8 cellular contexts compared by ENCODE assay signal in the genomic region with DNA sequence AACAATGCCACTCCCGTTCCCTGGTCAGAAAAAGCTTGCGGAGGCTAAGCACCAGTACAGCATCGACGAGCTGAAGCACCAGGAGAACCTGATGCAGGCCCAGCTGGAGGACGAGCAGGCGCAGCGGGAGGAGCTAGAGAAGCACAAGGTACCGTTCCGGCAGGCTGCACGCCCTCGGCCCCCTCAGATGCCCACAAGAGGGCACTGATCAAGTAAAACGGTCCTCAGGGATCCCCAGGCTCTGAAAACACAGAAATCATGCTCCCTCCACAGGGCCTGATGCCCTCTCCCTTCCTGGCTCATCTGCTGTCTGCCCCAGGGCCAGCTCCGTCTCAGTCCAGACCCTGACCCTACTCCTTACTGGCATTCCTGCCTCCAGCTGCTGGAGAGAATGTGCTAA. TPM values are rescaled to one million over a fixed set of nuclear protein-coding genes. Genes with fewer than 3 reads are reported as not detected.
DNase-seq lines count a peak whose midpoint lies in the region; ATAC-seq, FAIRE-seq and TF ChIP-seq lines count a peak whose summit lies in the region.

No MANE protein-coding gene starts in this region.

- TF ChIP-seq RAD21 in HepG2 (CRISPR knock-in tag; IDR thresholded peaks at IDR 0.05) = peak; percentile 66

- CTCF ChIA-PET in HepG2 (lab: Yijun Ruan, JAX; ENCODE audit: low intra/inter-chr PET ratio, low total read pairs) = interaction anchor here (0.7 to 1.4 kb wide), 2 partner anchors 40 to 103 kb away, joined by 6 to 14 read pairs; no protein-coding TSS in a partner anchor

- peak overlapping the region; percentile 52 for H3K4me2 ChIP-seq in BLaER1
- H3K4me2 ChIP-seq in Karpas-422 (ENCODE audit: low read depth, low read length, poor library complexity, severe bottlenecking) = peak overlapping the region; percentile 28
- peak overlapping the region; percentile 60 for H3K4me2 ChIP-seq in HepG2 (ENCODE audit: low read depth, low read length)

- no peaks in the 10 kb centered on the region for H3K9me3 ChIP-seq in BLaER1
- no peaks in the 10 kb centered on the region for H3K9me3 ChIP-seq in Karpas-422 (ENCODE audit: low read length)
- H3K9me3 ChIP-seq in HepG2 (ENCODE audit: low read length) = no peaks in the 10 kb centered on the region
- no peaks in the 10 kb centered on the region for H3K9me3 ChIP-seq in small intestine (ENCODE audit: control insufficient read depth, low read depth)

- no peaks in the 10 kb centered on the region for H3K9me3 Mint-ChIP-seq in activated naive CD8-positive, alpha-beta T cell treated with anti-CD3 and anti-CD28 coated beads, Interleukin-2, amount 50 U/mL, for 24 hours

- no peak overlapping the region for H3K4me3 Mint-ChIP-seq in activated naive CD8-positive, alpha-beta T cell treated with anti-CD3 and anti-CD28 coated beads, Interleukin-2, amount 50 U/mL, for 24 hours

- H3K4me3 ChIP-seq in BLaER1 (no peak overlapping the region), Karpas-422 (ENCODE audit: low read length) (no peak overlapping the region), HepG2 (replicated peaks in 1 of 3; ENCODE audit: insufficient read depth in 1 of 3, low read depth in 2 of 3, low read length in 3 of 3) (peak overlapping the region in 1 of 3 experiments; percentile 18; a peak in 1 of 6 replicates), small intestine (ENCODE audit: low read depth in 1 of 2, low read length in 2 of 2) (no peak overlapping the region)

- no peak overlapping the region for H3K27ac Mint-ChIP-seq in activated naive CD8-positive, alpha-beta T cell treated with anti-CD3 and anti-CD28 coated beads, Interleukin-2, amount 50 U/mL, for 24 hours

- TF ChIP-seq CTCF in HepG2 (CRISPR knock-in tag; IDR thresholded peaks at IDR 0.05) = peak; percentile 81

- H3K9ac ChIP-seq in BLaER1 (no peak overlapping the region), Karpas-422 (ENCODE audit: low read length) (peak overlapping the region; percentile 25), HepG2 (ENCODE audit: insufficient read depth, low read depth, low read length) (no peak overlapping the region)

- FAIRE-seq in HepG2 (lab: Jason Lieb, UNC) (peak; percentile 74), RCC 7860 (lab: Jason Lieb, UNC) (no peak), small intestine (lab: Jason Lieb, UNC) (no peak)

- H4K20me1 ChIP-seq in BLaER1 (no peaks in the 10 kb centered on the region), Karpas-422 (ENCODE audit: insufficient read depth, low read depth, low read length) (no peaks in the 10 kb centered on the region), HepG2 (ENCODE audit: insufficient read depth, low read length) (no peaks in the 10 kb centered on the region)

- peak; percentile 40 for ATAC-seq in activated naive CD8-positive, alpha-beta T cell treated with anti-CD3 and anti-CD28 coated beads, Interleukin-2, amount 50 U/mL, for 24 hours
- ATAC-seq in HepG2 (peak; percentile 89), GM19023 (IDR thresholded peaks at IDR 0.05; ENCODE audit: unreplicated experiment) (no peak), GM18909 (IDR thresholded peaks at IDR 0.05; ENCODE audit: poor library complexity, unreplicated experiment) (no peak)

- H3K27me3 Mint-ChIP-seq in activated naive CD8-positive, alpha-beta T cell treated with anti-CD3 and anti-CD28 coated beads, Interleukin-2, amount 50 U/mL, for 24 hours = no peaks in the 10 kb centered on the region

- no peaks in the 10 kb centered on the region for H3K79me2 ChIP-seq in Karpas-422 (ENCODE audit: low read length)
- H3K79me2 ChIP-seq in HepG2 (ENCODE audit: insufficient read depth, low read length) = no peaks in the 10 kb centered on the region

- DNase-seq in Karpas-422 = peak; percentile 87
- peak; percentile 20 for DNase-seq in activated naive CD8-positive, alpha-beta T cell treated with anti-CD3 and anti-CD28 coated beads, Interleukin-2, amount 50 U/mL, for 24 hours
- peak; percentile 56 for DNase-seq in HepG2 (ENCODE audit: low spot score)
- DNase-seq in RCC 7860 (ENCODE audit: low spot score) = no peak
- no peak for DNase-seq in small intestine

- no TSS peak for BruUV-seq in HepG2 (replicated peaks; lab: Mats Ljungman, UMichigan)

- TF ChIP-seq EP300 in HepG2 (IDR thresholded peaks at IDR 0.05; ENCODE audit: low read depth in 2 of 2, low read length in 2 of 2) (no peak), HepG2 (CRISPR knock-in tag; IDR thresholded peaks at IDR 0.05; ENCODE audit: borderline replicate concordance) (no peak)

- in situ Hi-C loops in HepG2 (cut with HindIII; ENCODE audit: extremely low pct_ligation_motif_present, low pct_unique_long_range_greater_than_20kb) = loop anchor here (5.0 kb wide), 1 partner anchor 33 kb away; no protein-coding TSS in a partner anchor

- intact Hi-C loops in HepG2 (cut with micrococcal nuclease; ENCODE audit: unreplicated experiment) = loop anchor here (1.0 kb wide), 1 partner anchor 39 kb away; no protein-coding TSS in a partner anchor

- POLR2A ChIA-PET in HepG2 (lab: Yijun Ruan, JAX) = interaction anchor here (2.3 kb wide), 1 partner anchor 22 kb away, joined by 8 read pairs; a partner anchor contains a TSS

- 7% methylated on average over 5 of the region's 13 CpGs for WGBS in HepG2 (ENCODE audit: low lambda C conversion rate)
- 59 to 68% (median 65%) methylated on average over 13 of the region's 13 CpGs for WGBS in small intestine, 3 donors

- no peaks in the 10 kb centered on the region for H3K27me3 ChIP-seq in BLaER1
- no peaks in the 10 kb centered on the region for H3K27me3 ChIP-seq in Karpas-422 (ENCODE audit: low read length)
- H3K27me3 ChIP-seq in HepG2 (ENCODE audit: control insufficient read depth in 1 of 2, insufficient read depth in 2 of 2, low read length in 2 of 2) = peaks cover 0 to 24% of the 10 kb centered on the region in 2 experiments; a peak in 3 of 5 replicates
- no peaks in the 10 kb centered on the region for H3K27me3 ChIP-seq in small intestine (ENCODE audit: control insufficient read depth in 2 of 2, insufficient read depth in 2 of 2, low read length in 2 of 2)

- H3K27ac ChIP-seq in BLaER1 (0 out of 2 replicates have a peak overlapping the region, but pooled peaks have one; percentile 15), Karpas-422 (ENCODE audit: low read length) (no peak overlapping the region), HepG2 (ENCODE audit: extremely low read length, insufficient read depth, low read length) (no peak overlapping the region), small intestine (ENCODE audit: low read depth in 1 of 2, low read length in 1 of 2) (no peak overlapping the region)

- no peak for TF ChIP-seq POLR2A in HepG2 (IDR thresholded peaks at IDR 0.05; ENCODE audit: insufficient read depth in 1 of 2, low read depth in 2 of 2, low read length in 2 of 2)

- no peaks in the 10 kb centered on the region for H3K36me3 Mint-ChIP-seq in activated naive CD8-positive, alpha-beta T cell treated with anti-CD3 and anti-CD28 coated beads, Interleukin-2, amount 50 U/mL, for 24 hours (ENCODE audit: low read depth)

- H2AFZ ChIP-seq in Karpas-422 (ENCODE audit: low read length) (no peak overlapping the region), HepG2 (ENCODE audit: low read length) (no peak overlapping the region)

- H3K4me1 ChIP-seq in BLaER1 = peaks cover 16% of the 10 kb centered on the region
- peaks cover 15% of the 10 kb centered on the region for H3K4me1 ChIP-seq in Karpas-422 (ENCODE audit: low read length)
- peaks cover 27% of the 10 kb centered on the region for H3K4me1 ChIP-seq in HepG2 (ENCODE audit: insufficient read depth, low read length)
- no peaks in the 10 kb centered on the region for H3K4me1 ChIP-seq in small intestine (ENCODE audit: control insufficient read depth in 2 of 2, insufficient read depth in 1 of 2, low read depth in 1 of 2, low read length in 1 of 2)

- no peaks in the 10 kb centered on the region for H3K4me1 Mint-ChIP-seq in activated naive CD8-positive, alpha-beta T cell treated with anti-CD3 and anti-CD28 coated beads, Interleukin-2, amount 50 U/mL, for 24 hours

- no peaks in the 10 kb centered on the region for H3K9me2 ChIP-seq in Karpas-422 (replicated peaks; ENCODE audit: insufficient read depth, low read length)

- no peaks in the 10 kb centered on the region for H3K36me3 ChIP-seq in BLaER1
- H3K36me3 ChIP-seq in Karpas-422 (ENCODE audit: insufficient read depth, low read length) = no peaks in the 10 kb centered on the region
- H3K36me3 ChIP-seq in HepG2 (replicated peaks in 1 of 2; ENCODE audit: control insufficient read depth in 1 of 2, insufficient read depth in 2 of 2, low read length in 2 of 2) = no peaks in the 10 kb centered on the region
- H3K36me3 ChIP-seq in small intestine (ENCODE audit: control insufficient read depth in 2 of 2, insufficient read depth in 2 of 2, low read length in 2 of 2) = no peaks in the 10 kb centered on the region

RNA-seq across cellular contexts. Expression of a gene that starts 21.6 kb away (rescaled TPM):
- total RNA-seq in Karpas-422 (2014; rRNA removed; shearing (Covaris generic); ENCODE audit: low replicate concordance) = 4.5 TPM in 1 of 2 replicates, not detected in the other
- 0.53 and 0.73 TPM in 2 replicates for total RNA-seq in HepG2 (2016; rRNA removed; fragmentation: Illumina TruSeq; extraction: Trizol)
- total RNA-seq in HepG2 (2016; cell fraction: cytosol; rRNA removed; fragmentation: Illumina TruSeq; extraction: Trizol; ENCODE audit: low read depth) = under 0.01 and 0.35 TPM in 2 replicates
- total RNA-seq in HepG2 (2016; cell fraction: insoluble cytoplasmic fraction; rRNA removed; fragmentation: Illumina TruSeq; extraction: Trizol) = 0.24 and 1.0 TPM in 2 replicates
- 0.24 and 0.53 TPM in 2 replicates for total RNA-seq in HepG2 (2016; cell fraction: membrane; rRNA removed; fragmentation: Illumina TruSeq; extraction: Trizol)
- total RNA-seq in HepG2 (2016; cell fraction: nucleus; rRNA removed; fragmentation: Illumina TruSeq; extraction: Trizol) = 0.31 and 1.1 TPM in 2 replicates
- polyA plus RNA-seq in HepG2 (2011; rRNA removed) (0.54 and 0.87 TPM in 2 replicates), small intestine (under 1 TPM in 2 of 3 donors, not detected in 1; 0.54 to 0.85 TPM)
- 0.21 TPM in 2 replicates for polyA plus RNA-seq in HepG2 (2011; cell fraction: cytosol; rRNA removed)
- polyA plus RNA-seq in HepG2 (2011; cell fraction: nucleus; rRNA removed) = 1.6 and 2.3 TPM in 2 replicates
- 1.1 and 1.8 TPM in 2 replicates for polyA plus RNA-seq in HepG2 (2012)
- not detected in 2 replicates for polyA plus RNA-seq in HepG2 (2016; cell fraction: cytosol; fragmentation: Illumina TruSeq; extraction: Trizol; ENCODE audit: low read depth)
- 0.37 TPM in 1 of 2 replicates, not detected in the other for polyA plus RNA-seq in HepG2 (2016; cell fraction: insoluble cytoplasmic fraction; fragmentation: Illumina TruSeq; extraction: Trizol; ENCODE audit: low read depth)
- polyA plus RNA-seq in HepG2 (2016; cell fraction: membrane; fragmentation: Illumina TruSeq; extraction: Trizol; ENCODE audit: low read depth) = not detected in 2 replicates
- 0.95 and 2.5 TPM in 2 replicates for polyA plus RNA-seq in HepG2 (2016; cell fraction: nucleus; fragmentation: Illumina TruSeq; extraction: Trizol; ENCODE audit: insufficient read depth, low read depth)
- 0.68 and 1.7 TPM in 2 replicates for polyA minus RNA-seq in HepG2 (2011; rRNA and poly(A)+ RNA removed; ENCODE audit: low replicate concordance)
- not detected in 2 replicates for polyA minus RNA-seq in HepG2 (2011; cell fraction: cytosol; rRNA and poly(A)+ RNA removed)
- 1.1 and 1.3 TPM in 2 replicates for polyA minus RNA-seq in HepG2 (2011; cell fraction: nucleus; rRNA and poly(A)+ RNA removed)

RNA-seq across cellular contexts. Expression of a gene that starts 22.1 kb away (rescaled TPM):
- total RNA-seq in Karpas-422 (2014; rRNA removed; shearing (Covaris generic); ENCODE audit: low replicate concordance) = 6.0 and 6.4 TPM in 2 replicates
- total RNA-seq in HepG2 (2016; rRNA removed; fragmentation: Illumina TruSeq; extraction: Trizol) = 4.5 and 4.7 TPM in 2 replicates
- 1.0 and 1.2 TPM in 2 replicates for total RNA-seq in HepG2 (2016; cell fraction: cytosol; rRNA removed; fragmentation: Illumina TruSeq; extraction: Trizol; ENCODE audit: low read depth)
- total RNA-seq in HepG2 (2016; cell fraction: insoluble cytoplasmic fraction; rRNA removed; fragmentation: Illumina TruSeq; extraction: Trizol) = 3.8 and 3.9 TPM in 2 replicates
- total RNA-seq in HepG2 (2016; cell fraction: membrane; rRNA removed; fragmentation: Illumina TruSeq; extraction: Trizol) = 2.5 and 3.4 TPM in 2 replicates
- 4.6 and 5.4 TPM in 2 replicates for total RNA-seq in HepG2 (2016; cell fraction: nucleus; rRNA removed; fragmentation: Illumina TruSeq; extraction: Trizol)
- polyA plus RNA-seq in HepG2 (2011; rRNA removed) (7.4 and 9.1 TPM in 2 replicates), small intestine (10 to 100 TPM; 14.3 to 26.6 (median 25.4) TPM)
- polyA plus RNA-seq in HepG2 (2011; cell fraction: cytosol; rRNA removed) = 4.5 and 4.8 TPM in 2 replicates
- polyA plus RNA-seq in HepG2 (2011; cell fraction: nucleus; rRNA removed) = 16.8 and 18.7 TPM in 2 replicates
- polyA plus RNA-seq in HepG2 (2012) = 5.5 and 5.7 TPM in 2 replicates
- 0.55 and 0.60 TPM in 2 replicates for polyA plus RNA-seq in HepG2 (2016; cell fraction: cytosol; fragmentation: Illumina TruSeq; extraction: Trizol; ENCODE audit: low read depth)
- 2.0 and 3.7 TPM in 2 replicates for polyA plus RNA-seq in HepG2 (2016; cell fraction: insoluble cytoplasmic fraction; fragmentation: Illumina TruSeq; extraction: Trizol; ENCODE audit: low read depth)
- polyA plus RNA-seq in HepG2 (2016; cell fraction: membrane; fragmentation: Illumina TruSeq; extraction: Trizol; ENCODE audit: low read depth) = 1.2 and 1.4 TPM in 2 replicates
- 8.1 and 9.2 TPM in 2 replicates for polyA plus RNA-seq in HepG2 (2016; cell fraction: nucleus; fragmentation: Illumina TruSeq; extraction: Trizol; ENCODE audit: insufficient read depth, low read depth)
- 15.0 and 27.1 TPM in 2 replicates for polyA minus RNA-seq in HepG2 (2011; rRNA and poly(A)+ RNA removed; ENCODE audit: low replicate concordance)
- 4.9 and 5.5 TPM in 2 replicates for polyA minus RNA-seq in HepG2 (2011; cell fraction: cytosol; rRNA and poly(A)+ RNA removed)
- polyA minus RNA-seq in HepG2 (2011; cell fraction: nucleus; rRNA and poly(A)+ RNA removed) = 9.8 and 14.0 TPM in 2 replicates

RNA-seq across cellular contexts. Expression of a gene that starts 44.7 kb away (rescaled TPM):
- 38.8 and 49.7 TPM in 2 replicates for total RNA-seq in Karpas-422 (2014; rRNA removed; shearing (Covaris generic); ENCODE audit: low replicate concordance)
- total RNA-seq in HepG2 (2016; rRNA removed; fragmentation: Illumina TruSeq; extraction: Trizol) = 14.2 and 15.0 TPM in 2 replicates
- 8.8 and 12.0 TPM in 2 replicates for total RNA-seq in HepG2 (2016; cell fraction: cytosol; rRNA removed; fragmentation: Illumina TruSeq; extraction: Trizol; ENCODE audit: low read depth)
- 14.9 and 18.9 TPM in 2 replicates for total RNA-seq in HepG2 (2016; cell fraction: insoluble cytoplasmic fraction; rRNA removed; fragmentation: Illumina TruSeq; extraction: Trizol)
- 9.7 and 14.4 TPM in 2 replicates for total RNA-seq in HepG2 (2016; cell fraction: membrane; rRNA removed; fragmentation: Illumina TruSeq; extraction: Trizol)
- total RNA-seq in HepG2 (2016; cell fraction: nucleus; rRNA removed; fragmentation: Illumina TruSeq; extraction: Trizol) = 12.8 and 14.7 TPM in 2 replicates
- polyA plus RNA-seq in HepG2 (2011; rRNA removed) (16.0 and 16.5 TPM in 2 replicates), small intestine (10 to 100 TPM; 20.5 to 26.4 (median 20.6) TPM)
- polyA plus RNA-seq in HepG2 (2011; cell fraction: cytosol; rRNA removed) = 8.0 and 9.7 TPM in 2 replicates
- polyA plus RNA-seq in HepG2 (2011; cell fraction: nucleus; rRNA removed) = 46.6 and 61.0 TPM in 2 replicates
- 10.3 and 10.4 TPM in 2 replicates for polyA plus RNA-seq in HepG2 (2012)
- 8.0 and 11.6 TPM in 2 replicates for polyA plus RNA-seq in HepG2 (2016; cell fraction: cytosol; fragmentation: Illumina TruSeq; extraction: Trizol; ENCODE audit: low read depth)
- 19.2 and 26.7 TPM in 2 replicates for polyA plus RNA-seq in HepG2 (2016; cell fraction: insoluble cytoplasmic fraction; fragmentation: Illumina TruSeq; extraction: Trizol; ENCODE audit: low read depth)
- 11.3 and 19.5 TPM in 2 replicates for polyA plus RNA-seq in HepG2 (2016; cell fraction: membrane; fragmentation: Illumina TruSeq; extraction: Trizol; ENCODE audit: low read depth)
- 37.0 and 37.2 TPM in 2 replicates for polyA plus RNA-seq in HepG2 (2016; cell fraction: nucleus; fragmentation: Illumina TruSeq; extraction: Trizol; ENCODE audit: insufficient read depth, low read depth)
- polyA minus RNA-seq in HepG2 (2011; rRNA and poly(A)+ RNA removed; ENCODE audit: low replicate concordance) = 18.0 and 28.2 TPM in 2 replicates
- 7.1 and 8.4 TPM in 2 replicates for polyA minus RNA-seq in HepG2 (2011; cell fraction: cytosol; rRNA and poly(A)+ RNA removed)
- 23.1 and 28.8 TPM in 2 replicates for polyA minus RNA-seq in HepG2 (2011; cell fraction: nucleus; rRNA and poly(A)+ RNA removed)

RNA-seq across cellular contexts. Expression of a gene that starts 44.9 kb away (rescaled TPM):
- total RNA-seq in Karpas-422 (2014; rRNA removed; shearing (Covaris generic); ENCODE audit: low replicate concordance) = 7.8 and 8.9 TPM in 2 replicates
- total RNA-seq in HepG2 (2016; rRNA removed; fragmentation: Illumina TruSeq; extraction: Trizol) = 4.3 and 5.5 TPM in 2 replicates
- total RNA-seq in HepG2 (2016; cell fraction: cytosol; rRNA removed; fragmentation: Illumina TruSeq; extraction: Trizol; ENCODE audit: low read depth) = 2.5 and 4.3 TPM in 2 replicates
- total RNA-seq in HepG2 (2016; cell fraction: insoluble cytoplasmic fraction; rRNA removed; fragmentation: Illumina TruSeq; extraction: Trizol) = 4.4 and 4.8 TPM in 2 replicates
- total RNA-seq in HepG2 (2016; cell fraction: membrane; rRNA removed; fragmentation: Illumina TruSeq; extraction: Trizol) = 6.5 and 7.9 TPM in 2 replicates
- 2.7 and 3.1 TPM in 2 replicates for total RNA-seq in HepG2 (2016; cell fraction: nucleus; rRNA removed; fragmentation: Illumina TruSeq; extraction: Trizol)
- 4.7 and 6.1 TPM in 2 replicates for polyA plus RNA-seq in HepG2 (2011; rRNA removed)
- polyA plus RNA-seq in HepG2 (2011; cell fraction: cytosol; rRNA removed) = 2.8 and 3.4 TPM in 2 replicates
- 4.1 and 4.6 TPM in 2 replicates for polyA plus RNA-seq in HepG2 (2011; cell fraction: nucleus; rRNA removed)
- polyA plus RNA-seq in HepG2 (2012) = 8.4 and 8.9 TPM in 2 replicates
- 7.0 and 8.5 TPM in 2 replicates for polyA plus RNA-seq in HepG2 (2016; cell fraction: cytosol; fragmentation: Illumina TruSeq; extraction: Trizol; ENCODE audit: low read depth)
- polyA plus RNA-seq in HepG2 (2016; cell fraction: insoluble cytoplasmic fraction; fragmentation: Illumina TruSeq; extraction: Trizol; ENCODE audit: low read depth) = 5.8 and 6.7 TPM in 2 replicates
- polyA plus RNA-seq in HepG2 (2016; cell fraction: membrane; fragmentation: Illumina TruSeq; extraction: Trizol; ENCODE audit: low read depth) = 7.0 and 8.2 TPM in 2 replicates
- 4.4 and 6.0 TPM in 2 replicates for polyA plus RNA-seq in HepG2 (2016; cell fraction: nucleus; fragmentation: Illumina TruSeq; extraction: Trizol; ENCODE audit: insufficient read depth, low read depth)
- 8.2 and 20.5 TPM in 2 replicates for polyA minus RNA-seq in HepG2 (2011; rRNA and poly(A)+ RNA removed; ENCODE audit: low replicate concordance)
- polyA minus RNA-seq in HepG2 (2011; cell fraction: cytosol; rRNA and poly(A)+ RNA removed) = 3.7 and 4.2 TPM in 2 replicates
- polyA minus RNA-seq in HepG2 (2011; cell fraction: nucleus; rRNA and poly(A)+ RNA removed) = 6.4 and 10.4 TPM in 2 replicates
- 1 to 10 TPM; 2.5 to 4.3 (median 3.8) TPM for polyA plus RNA-seq in small intestine

Comparison
In these comparisons a context has a peak if more than half of its experiments do, and no peak if none do; other contexts are left out.
1. DNase-seq: peak in Karpas-422 (single experiment), activated naive CD8-positive, alpha-beta T cell treated with anti-CD3 and anti-CD28 coated beads, Interleukin-2, amount 50 U/mL, for 24 hours (single experiment) and HepG2 (single experiment); none in RCC 7860 (single experiment) and small intestine (single experiment).
2. ATAC-seq: peak in activated naive CD8-positive, alpha-beta T cell treated with anti-CD3 and anti-CD28 coated beads, Interleukin-2, amount 50 U/mL, for 24 hours (single experiment) and HepG2 (single experiment); none in GM19023 (single experiment) and GM18909 (single experiment).
3. Peak in every context shown above with its lines, with median percentiles within 50 percentile points of each other: H3K4me2 ChIP-seq.